In genomic region chr15:80173022-80173759, GRCh38 we compare ENCODE assay signal across 8 cellular contexts. TPM values are rescaled to one million over a fixed set of nuclear protein-coding genes. Genes with fewer than 3 reads are reported as not detected.
DNase-seq lines count a peak whose midpoint lies in the region; ATAC-seq and TF ChIP-seq lines count a peak whose summit lies in the region.

No MANE protein-coding gene starts in this region.

- no peaks in the 10 kb centered on the region for H3K36me3 ChIP-seq in CD8-positive, alpha-beta memory T cell (ENCODE audit: insufficient read depth, low read length)
- H3K36me3 ChIP-seq in MM.1S (replicated peaks; ENCODE audit: insufficient read depth, low read length) (no peaks in the 10 kb centered on the region), WERI-Rb-1 (no peaks in the 10 kb centered on the region), left lung (peaks cover 0 to 43% of the 10 kb centered on the region in 2 donors)

- H3F3A ChIP-seq in MM.1S (ENCODE audit: insufficient read depth, low read length): no peaks in the 10 kb centered on the region

- no peaks in the 10 kb centered on the region for H3K4me1 ChIP-seq in CD8-positive, alpha-beta memory T cell (ENCODE audit: insufficient read depth, low read length)
- H3K4me1 ChIP-seq in MM.1S (ENCODE audit: low read length) (no peaks in the 10 kb centered on the region), left lung (peaks cover 0 to 5% of the 10 kb centered on the region in 2 donors)

- peaks cover 0 to 14% (median 3%) of the 10 kb centered on the region in 3 donors for H3K36me3 Mint-ChIP-seq in CD8-positive, alpha-beta memory T cell

- no peaks in the 10 kb centered on the region for H3K27me3 ChIP-seq in CD8-positive, alpha-beta memory T cell (ENCODE audit: insufficient read depth, low read length, poor library complexity, severe bottlenecking)
- H3K27me3 ChIP-seq in MM.1S (replicated peaks; ENCODE audit: insufficient read depth, low read length): no peaks in the 10 kb centered on the region
- H3K27me3 ChIP-seq in WERI-Rb-1 (ENCODE audit: insufficient read depth, low read depth, severe bottlenecking): no peaks in the 10 kb centered on the region
- H3K27me3 ChIP-seq in left lung: no peaks in the 10 kb centered on the region

- H3K9me2 ChIP-seq in MM.1S (replicated peaks; ENCODE audit: insufficient read depth, low read length): no peaks in the 10 kb centered on the region

- peak; percentile 74 for TF ChIP-seq CTCF in MM.1S (IDR thresholded peaks at IDR 0.05; ENCODE audit: low read length)
- TF ChIP-seq CTCF in WERI-Rb-1 (IDR thresholded peaks at IDR 0.05; ENCODE audit: low read depth, low read length): peak; percentile 86
- TF ChIP-seq CTCF in left lung (IDR thresholded peaks at IDR 0.05): peak; percentile 77 to 84

- no peak overlapping the region for H3K9ac ChIP-seq in MM.1S (ENCODE audit: low read length)

- no peak overlapping the region for H3K4me3 ChIP-seq in CD8-positive, alpha-beta memory T cell (ENCODE audit: low read length)
- no peak overlapping the region for H3K4me3 ChIP-seq in MM.1S (ENCODE audit: low read length)
- no peak overlapping the region for H3K4me3 ChIP-seq in WERI-Rb-1 (ENCODE audit: low read depth, low read length)
- H3K4me3 ChIP-seq in left lung: no peak overlapping the region

- H3K9me3 ChIP-seq in CD8-positive, alpha-beta memory T cell (ENCODE audit: low read length): no peaks in the 10 kb centered on the region
- H3K9me3 ChIP-seq in MM.1S (replicated peaks; ENCODE audit: insufficient read depth, low read length) (no peaks in the 10 kb centered on the region), WERI-Rb-1 (ENCODE audit: severe bottlenecking) (no peaks in the 10 kb centered on the region), left lung (no peaks in the 10 kb centered on the region)

- no peaks in the 10 kb centered on the region for H3K4me1 Mint-ChIP-seq in CD8-positive, alpha-beta memory T cell

- in situ Hi-C loops in T47D (cut with HindIII; ENCODE audit: low pct_unique_long_range_greater_than_20kb, low sequenced_read_pairs): no loop called here

- H3K9me3 Mint-ChIP-seq in CD8-positive, alpha-beta memory T cell: no peaks in the 10 kb centered on the region

- no peaks in the 10 kb centered on the region for H3K79me2 ChIP-seq in MM.1S (ENCODE audit: low read length)

- POLR2A ChIA-PET in CD8-positive, alpha-beta memory T cell (lab: Charles Lee): no interaction called here

- H2AFZ ChIP-seq in MM.1S (ENCODE audit: low read length): no peak overlapping the region

- peak overlapping the region in 1 of 8 donors; percentile 60 for H3K27ac Mint-ChIP-seq in CD8-positive, alpha-beta memory T cell

- no peak overlapping the region for H3K4me2 ChIP-seq in MM.1S (ENCODE audit: low read depth, low read length)

- peaks cover 0 to 4% of the 10 kb centered on the region in 2 donors for H3K27me3 Mint-ChIP-seq in CD8-positive, alpha-beta memory T cell

- CTCF ChIA-PET in CD8-positive, alpha-beta memory T cell (lab: Charles Lee): interaction anchor here (1.0 to 3.0 kb wide), 9 partner anchors 8 to 792 kb away, joined by 3 to 22 read pairs (median 3); no protein-coding TSS in a partner anchor

- peak; percentile 34 to 72 (median 47) for DNase-seq in CD8-positive, alpha-beta memory T cell
- DNase-seq in MM.1S (peak; percentile 58), WERI-Rb-1 (peak; percentile 75), T47D (ENCODE audit: low read depth in 1 of 2, low spot score in 1 of 2) (peak; percentile 47 to 87), left lung (peak; percentile 73 to 84)
- DNase-seq in stimulated activated CD4-positive, alpha-beta T cell treated with anti-CD3 and anti-CD28 coated beads, TNF-alpha, amount 100 ng/mL, for 4 hours (ENCODE audit: low read depth in 3 of 3): peak; percentile 44 to 52 (median 50)

- H3K4me3 Mint-ChIP-seq in CD8-positive, alpha-beta memory T cell: no peak overlapping the region

- intact Hi-C loops in left lung (cut with DNase I): no loop called here

- no peaks in the 10 kb centered on the region for H4K20me1 ChIP-seq in MM.1S (ENCODE audit: insufficient read depth, low read length)

- peak; percentile 74 for ATAC-seq in GM19452 (IDR thresholded peaks at IDR 0.05; ENCODE audit: unreplicated experiment)
- peak; percentile 96 for ATAC-seq in left lung
- no peak for ATAC-seq in GM21528 (IDR thresholded peaks at IDR 0.05; ENCODE audit: low FRiP score, unreplicated experiment)

- H3K27ac ChIP-seq in CD8-positive, alpha-beta memory T cell (ENCODE audit: low read depth, low read length): no peak overlapping the region
- H3K27ac ChIP-seq in MM.1S (ENCODE audit: low read length) (no peak overlapping the region), WERI-Rb-1 (no peak overlapping the region), left lung (no peak overlapping the region)

RNA-seq across cellular contexts. Expression of gene FAH, which starts 20.4 kb away (rescaled TPM):
- total RNA-seq in CD8-positive, alpha-beta memory T cell: 10 to 100 TPM; 63.8 TPM
- 4.8 TPM for polyA plus RNA-seq in CD8-positive, alpha-beta memory T cell
- total RNA-seq in left lung: 10 to 100 TPM; 56.4 to 68.7 TPM
